In the genomic region with DNA sequence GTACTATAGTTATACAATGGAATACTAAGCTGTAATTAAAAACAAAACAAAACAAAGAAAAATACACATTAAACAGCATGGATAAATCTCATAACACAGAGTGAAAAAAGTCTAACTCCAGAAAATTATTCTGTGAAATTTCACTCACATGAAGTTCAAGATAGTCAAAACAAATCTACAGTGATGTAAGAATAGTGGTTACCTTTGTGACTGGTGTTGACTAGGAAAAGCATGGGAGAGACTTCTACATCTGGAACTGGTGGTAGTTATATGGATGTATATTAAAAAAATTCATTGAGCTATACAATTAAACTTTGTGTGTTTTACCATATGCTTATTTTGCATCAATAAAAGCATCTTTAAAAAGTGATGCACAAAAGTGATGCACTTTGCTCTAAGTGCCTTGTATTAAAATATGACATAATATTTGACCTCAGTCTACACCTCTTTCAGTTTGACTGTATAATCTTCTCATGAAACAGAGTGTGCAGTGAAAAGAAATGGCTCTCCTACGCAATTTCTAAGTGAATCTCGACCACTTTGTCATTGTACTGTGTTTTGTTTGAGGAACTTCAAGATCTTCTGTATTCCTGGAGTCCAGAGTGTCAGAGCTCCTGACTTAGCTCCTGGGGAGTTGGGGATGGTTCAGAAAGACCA, we compare ENCODE assay signal across 17 cellular contexts. TPM values are rescaled to one million over a fixed set of nuclear protein-coding genes. Genes with fewer than 3 reads are reported as not detected.
DNase-seq lines count a peak whose midpoint lies in the region; ATAC-seq lines count a peak whose summit lies in the region.
"Had no signal": no experiment of that assay in that cellular context is flagged by ENCODE, and none has a peak within 500 bp of the region (broad histone marks: within the 10 kb centered on the region; RNA-seq: fewer than 3 reads in every experiment).

No MANE protein-coding gene starts in this region.

- DNase-seq in stimulated activated naive CD8-positive, alpha-beta T cell treated with anti-CD3 and anti-CD28 coated beads, Interleukin-15, Interleukin-2, amounts not matched to agents 100 U/mL and 50 U/mL, for 24 hours: no peak
- no peak for DNase-seq in T-helper 17 cell
- DNase-seq in GM19240 (ENCODE audit: insufficient read length, low spot score): no peak
- DNase-seq in stimulated activated CD4-positive, alpha-beta T cell treated with anti-CD3 and anti-CD28 coated beads, Interleukin-4, amount 100 ng/mL, for 1 hour: no peak
- no peak for DNase-seq in GM23248
- DNase-seq: aorta, hypothalamus, MV-4-11, NCI-H2171, tibial artery had no signal

- H2AFZ ChIP-seq in GM23248: no peak overlapping the region

- no peak overlapping the region for H3K4me2 ChIP-seq in GM23248 (ENCODE audit: unreplicated experiment)

- H3K9me2 ChIP-seq in GM23248 (ENCODE audit: insufficient read depth): no peaks in the 10 kb centered on the region

- no peaks in the 10 kb centered on the region for H3K9me3 Mint-ChIP-seq in stimulated activated naive CD8-positive, alpha-beta T cell treated with anti-CD3 and anti-CD28 coated beads, Interleukin-15, Interleukin-2, amounts not matched to agents 100 ng/mL and 50 ng/mL, for 24 hours

- no peak overlapping the region for H3K4me3 Mint-ChIP-seq in stimulated activated naive CD8-positive, alpha-beta T cell treated with anti-CD3 and anti-CD28 coated beads, Interleukin-15, Interleukin-2, amounts not matched to agents 100 ng/mL and 50 ng/mL, for 24 hours
- H3K4me3 Mint-ChIP-seq in T-helper 17 cell: no peak overlapping the region

- no peak overlapping the region for H3K27ac ChIP-seq in GM23248
- H3K27ac ChIP-seq: prostate gland, SK-N-MC, tibial artery had no signal

- no peaks in the 10 kb centered on the region for H3K27me3 Mint-ChIP-seq in stimulated activated naive CD8-positive, alpha-beta T cell treated with anti-CD3 and anti-CD28 coated beads, Interleukin-15, Interleukin-2, amounts not matched to agents 100 ng/mL and 50 ng/mL, for 24 hours
- H3K27me3 Mint-ChIP-seq in T-helper 17 cell: no peaks in the 10 kb centered on the region

- peak overlapping the region; percentile 36 for H3K27ac Mint-ChIP-seq in stimulated activated naive CD8-positive, alpha-beta T cell treated with anti-CD3 and anti-CD28 coated beads, Interleukin-15, Interleukin-2, amounts not matched to agents 100 ng/mL and 50 ng/mL, for 24 hours
- peak overlapping the region; percentile 32 for H3K27ac Mint-ChIP-seq in T-helper 17 cell

- H3K36me3 ChIP-seq in GM23248 (ENCODE audit: low read depth): no peaks in the 10 kb centered on the region
- H3K36me3 ChIP-seq: prostate gland, tibial artery had no signal

- WGBS in GM23248 (ENCODE audit: low coverage in 1 of 2, low lambda C conversion rate in 2 of 2, missing lambda C conversion rate in 2 of 2), 2 experiments: 85 to 89% methylated on average over 2 of the region's 2 CpGs

- no peaks in the 10 kb centered on the region for H3F3A ChIP-seq in GM23248 (ENCODE audit: insufficient read depth)

- H3K9ac ChIP-seq in GM23248: no peak overlapping the region

- ATAC-seq in stimulated activated naive CD8-positive, alpha-beta T cell treated with anti-CD3 and anti-CD28 coated beads, Interleukin-15, Interleukin-2, amounts not matched to agents 100 U/mL and 50 U/mL, for 24 hours: no peak
- ATAC-seq in HG02852 (IDR thresholded peaks at IDR 0.05; ENCODE audit: unreplicated experiment): peak; percentile 82
- ATAC-seq in T-helper 17 cell: no peak
- ATAC-seq in GM18517 (IDR thresholded peaks at IDR 0.05; ENCODE audit: unreplicated experiment): no peak
- ATAC-seq: HepG2, left lobe of liver had no signal

- peaks cover 64% of the 10 kb centered on the region for H3K4me1 Mint-ChIP-seq in stimulated activated naive CD8-positive, alpha-beta T cell treated with anti-CD3 and anti-CD28 coated beads, Interleukin-15, Interleukin-2, amounts not matched to agents 100 ng/mL and 50 ng/mL, for 24 hours (ENCODE audit: low read depth)
- peaks cover 30% of the 10 kb centered on the region for H3K4me1 Mint-ChIP-seq in T-helper 17 cell

- H3K36me3 Mint-ChIP-seq in stimulated activated naive CD8-positive, alpha-beta T cell treated with anti-CD3 and anti-CD28 coated beads, Interleukin-15, Interleukin-2, amounts not matched to agents 100 ng/mL and 50 ng/mL, for 24 hours (ENCODE audit: low read depth): peaks cover 59% of the 10 kb centered on the region
- H3K36me3 Mint-ChIP-seq in T-helper 17 cell (ENCODE audit: low read depth): peaks cover 4% of the 10 kb centered on the region

- no peaks in the 10 kb centered on the region for H3K79me2 ChIP-seq in GM23248 (ENCODE audit: insufficient read depth)

- H3K4me1 ChIP-seq in GM23248 (ENCODE audit: insufficient read depth): no peaks in the 10 kb centered on the region
- H3K4me1 ChIP-seq: prostate gland, tibial artery had no signal

- no peaks in the 10 kb centered on the region for H4K20me1 ChIP-seq in GM23248 (ENCODE audit: insufficient read depth)

- in situ Hi-C loops in GM23248 (cut with MboI): no loop called here

- no peaks in the 10 kb centered on the region for H3K27me3 ChIP-seq in GM23248 (replicated peaks; ENCODE audit: insufficient read depth)
- H3K27me3 ChIP-seq: tibial artery had no signal

- no peaks in the 10 kb centered on the region for H3K9me3 ChIP-seq in T-helper 17 cell (ENCODE audit: control insufficient read depth, low read length, poor library complexity, severe bottlenecking)
- H3K9me3 ChIP-seq in GM23248 (ENCODE audit: low read depth): no peaks in the 10 kb centered on the region
- H3K9me3 ChIP-seq: prostate gland, tibial artery had no signal

- H3K4me3 ChIP-seq in GM23248: no peak overlapping the region
- H3K4me3 ChIP-seq: prostate gland, SK-N-MC, tibial artery had no signal

RNA-seq across cellular contexts. Expression of gene STAT4, which starts 28.0 kb away (rescaled TPM):
- total RNA-seq in T-helper 17 cell: 100 to 1,000 TPM; 117 to 128 TPM
- total RNA-seq in GM23248 (2014; rRNA removed; shearing (Covaris generic)): 1.5 and 3.2 TPM in 2 replicates
- polyA plus RNA-seq in GM23248 (2016; fragmentation: Nextera tagmentation; extraction: Ambion mirVana): 1.9 and 2.2 TPM in 2 replicates
- total RNA-seq: HepG2 had no signal

Comparison
In these comparisons a context has a peak if more than half of its experiments do, and no peak if none do; other contexts are left out.
1. RNA of gene STAT4, which starts 28.0 kb away (total RNA-seq): 117 to 128 TPM in T-helper 17 cell; 1.5 to 3.2 TPM in GM23248; every median in the first group is over 10 times any median in the second.